Comparison of ENCODE assay signal across 8 cellular contexts in the genomic region with DNA sequence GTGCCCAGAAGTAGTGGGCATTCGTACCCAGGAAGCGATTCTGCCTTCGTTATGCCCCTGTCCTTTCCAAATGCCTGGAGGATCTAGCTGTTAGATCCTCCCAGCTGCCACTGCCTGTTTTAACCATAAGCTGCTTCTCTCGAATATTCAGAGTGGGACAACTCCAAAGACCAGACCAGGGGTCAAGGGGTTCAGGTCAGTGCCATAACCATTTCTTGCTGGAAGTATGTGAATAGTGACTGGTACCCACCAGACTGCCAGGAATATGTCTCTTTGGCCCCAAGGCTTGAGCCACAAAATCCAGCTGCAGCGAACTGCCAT. TPM values are rescaled to one million over a fixed set of nuclear protein-coding genes. Genes with fewer than 3 reads are reported as not detected.
DNase-seq lines count a peak whose midpoint lies in the region; ATAC-seq lines count a peak whose summit lies in the region.

No MANE protein-coding gene starts in this region.

- H3K9me3 ChIP-seq in HUES48 (ENCODE audit: control insufficient read depth, insufficient read depth, low read length) (no peaks in the 10 kb centered on the region), iPS-18a (ENCODE audit: control insufficient read depth, low read depth, low read length) (no peaks in the 10 kb centered on the region)

- H3K27ac Mint-ChIP-seq in activated T-helper 2 cell treated with anti-CD3 and anti-CD28 coated beads, Interferon-gamma antibody, Interleukin-2, Interleukin-4, amounts not matched to agents 10 μg/mL and 5 μg/mL and 100 μg/mL, durations not matched to agents 14 hours and 24 hours and 36 hours = peak overlapping the region; percentile 89
- peak overlapping the region; percentile 99 for H3K27ac Mint-ChIP-seq in stimulated activated naive B cell treated with anti-CD40 and anti-IgM and Interleukin-4, amounts not matched to agents 10 μg/mL and 1 μg/mL and 100 μg/mL, for 72 hours

- H3K4me3 Mint-ChIP-seq in activated T-helper 2 cell treated with anti-CD3 and anti-CD28 coated beads, Interferon-gamma antibody, Interleukin-2, Interleukin-4, amounts not matched to agents 10 μg/mL and 5 μg/mL and 100 μg/mL, durations not matched to agents 14 hours and 24 hours and 36 hours (ENCODE audit: low read depth) = peak overlapping the region; percentile 88
- H3K4me3 Mint-ChIP-seq in stimulated activated naive B cell treated with anti-CD40 and anti-IgM and Interleukin-4, amounts not matched to agents 10 μg/mL and 1 μg/mL and 100 μg/mL, for 72 hours = peak overlapping the region; percentile 97 to 99

- no peaks in the 10 kb centered on the region for H3K9me3 Mint-ChIP-seq in activated T-helper 2 cell treated with anti-CD3 and anti-CD28 coated beads, Interferon-gamma antibody, Interleukin-2, Interleukin-4, amounts not matched to agents 10 μg/mL and 5 μg/mL and 100 μg/mL, durations not matched to agents 14 hours and 24 hours and 36 hours
- no peaks in the 10 kb centered on the region for H3K9me3 Mint-ChIP-seq in stimulated activated naive B cell treated with anti-CD40 and anti-IgM and Interleukin-4, amounts not matched to agents 10 μg/mL and 1 μg/mL and 100 μg/mL, for 72 hours

- H3K9ac ChIP-seq in HUES48 (ENCODE audit: low read depth, low read length) = no peak overlapping the region
- peak overlapping the region; percentile 84 for H3K9ac ChIP-seq in iPS-18a (ENCODE audit: low read length)

- no peak for DNase-seq in activated T-helper 2 cell treated with anti-CD3 and anti-CD28 coated beads, Interferon-gamma antibody, Interleukin-2, Interleukin-4, amounts not matched to agents 10 μg/mL and 5 μg/mL and 100 μg/mL, durations not matched to agents 14 hours and 24 hours and 36 hours (ENCODE audit: low spot score)
- no peak for DNase-seq in stimulated activated naive B cell treated with anti-CD40 and anti-IgM and Interleukin-4, amounts not matched to agents 10 μg/mL and 1 μg/mL and 100 μg/mL, for 72 hours
- no peak for DNase-seq in GM19240 (ENCODE audit: insufficient read length, low spot score)
- DNase-seq in stimulated activated naive CD4-positive, alpha-beta T cell treated with Interleukin-2 at 50 U/mL for 16 hours (lab: John Stamatoyannopoulos, UW) = no peak
- no peak for DNase-seq in NCI-H1417 (lab: John Stamatoyannopoulos, UW)

- H3K36me3 ChIP-seq in HUES48 (ENCODE audit: control insufficient read depth, insufficient read depth, low read length) = peaks cover 38% of the 10 kb centered on the region
- H3K36me3 ChIP-seq in iPS-18a (ENCODE audit: control insufficient read depth, low read depth, low read length) = peaks cover 23% of the 10 kb centered on the region

- H3K4me1 ChIP-seq in HUES48 (ENCODE audit: control insufficient read depth, insufficient read depth, low read length) = 0 out of 2 replicates have a peak, but pooled peaks cover 3% of the 10 kb centered on the region
- no peaks in the 10 kb centered on the region for H3K4me1 ChIP-seq in iPS-18a (ENCODE audit: control insufficient read depth, low read depth, low read length)

- H3K4me3 ChIP-seq in HUES48 (ENCODE audit: low read depth, low read length) = peak overlapping the region; percentile 100
- peak overlapping the region; percentile 88 for H3K4me3 ChIP-seq in iPS-18a (ENCODE audit: low read length)

- no peaks in the 10 kb centered on the region for H3K27me3 Mint-ChIP-seq in activated T-helper 2 cell treated with anti-CD3 and anti-CD28 coated beads, Interferon-gamma antibody, Interleukin-2, Interleukin-4, amounts not matched to agents 10 μg/mL and 5 μg/mL and 100 μg/mL, durations not matched to agents 14 hours and 24 hours and 36 hours (ENCODE audit: low read depth)
- H3K27me3 Mint-ChIP-seq in stimulated activated naive B cell treated with anti-CD40 and anti-IgM and Interleukin-4, amounts not matched to agents 10 μg/mL and 1 μg/mL and 100 μg/mL, for 72 hours = no peaks in the 10 kb centered on the region

- intact Hi-C loops in activated T-helper 2 cell treated with anti-CD3 and anti-CD28 coated beads, Interferon-gamma antibody, Interleukin-2, Interleukin-4, amounts not matched to agents 10 μg/mL and 5 μg/mL and 100 μg/mL, durations not matched to agents 14 hours and 24 hours and 36 hours (cut with micrococcal nuclease) = loop anchor here (1.0 kb wide), 1 partner anchor 49 kb away; no protein-coding TSS in a partner anchor

- ATAC-seq in stimulated activated naive B cell treated with anti-CD40 and anti-IgM and Interleukin-4, amounts not matched to agents 10 μg/mL and 1 μg/mL and 100 μg/mL, for 72 hours (replicated peaks) = no peak
- no peak for ATAC-seq in GM18861 (IDR thresholded peaks at IDR 0.05; ENCODE audit: unreplicated experiment)

- no peaks in the 10 kb centered on the region for H3K27me3 ChIP-seq in HUES48 (ENCODE audit: control insufficient read depth, insufficient read depth, low read length)
- H3K27me3 ChIP-seq in iPS-18a (ENCODE audit: control insufficient read depth, insufficient read depth, low read length) = no peaks in the 10 kb centered on the region

- H3K27ac ChIP-seq in HUES48 (ENCODE audit: low read depth, low read length) (peak overlapping the region; percentile 91), iPS-18a (ENCODE audit: low read length) (no peak overlapping the region)

- peaks cover 23% of the 10 kb centered on the region for H3K4me1 Mint-ChIP-seq in activated T-helper 2 cell treated with anti-CD3 and anti-CD28 coated beads, Interferon-gamma antibody, Interleukin-2, Interleukin-4, amounts not matched to agents 10 μg/mL and 5 μg/mL and 100 μg/mL, durations not matched to agents 14 hours and 24 hours and 36 hours (ENCODE audit: low read depth)
- peaks cover 12 to 26% of the 10 kb centered on the region in 2 donors for H3K4me1 Mint-ChIP-seq in stimulated activated naive B cell treated with anti-CD40 and anti-IgM and Interleukin-4, amounts not matched to agents 10 μg/mL and 1 μg/mL and 100 μg/mL, for 72 hours

- peaks cover 31% of the 10 kb centered on the region for H3K36me3 Mint-ChIP-seq in activated T-helper 2 cell treated with anti-CD3 and anti-CD28 coated beads, Interferon-gamma antibody, Interleukin-2, Interleukin-4, amounts not matched to agents 10 μg/mL and 5 μg/mL and 100 μg/mL, durations not matched to agents 14 hours and 24 hours and 36 hours (ENCODE audit: low read depth)
- peaks cover 17 to 37% of the 10 kb centered on the region in 2 donors for H3K36me3 Mint-ChIP-seq in stimulated activated naive B cell treated with anti-CD40 and anti-IgM and Interleukin-4, amounts not matched to agents 10 μg/mL and 1 μg/mL and 100 μg/mL, for 72 hours

RNA-seq across cellular contexts. Expression of a gene that starts 0.9 kb away (rescaled TPM):
- 24.8 and 27.8 TPM in 2 replicates for total RNA-seq in activated T-helper 2 cell treated with anti-CD3 and anti-CD28 coated beads, Interferon-gamma antibody, Interleukin-2, Interleukin-4, amounts not matched to agents 10 μg/mL and 5 μg/mL and 100 μg/mL, durations not matched to agents 14 hours and 24 hours and 36 hours

RNA-seq across cellular contexts. Expression of a gene that starts 52.3 kb away (rescaled TPM):
- 45.2 and 46.5 TPM in 2 replicates for total RNA-seq in activated T-helper 2 cell treated with anti-CD3 and anti-CD28 coated beads, Interferon-gamma antibody, Interleukin-2, Interleukin-4, amounts not matched to agents 10 μg/mL and 5 μg/mL and 100 μg/mL, durations not matched to agents 14 hours and 24 hours and 36 hours

RNA-seq across cellular contexts. Expression of a gene that starts 52.7 kb away (rescaled TPM):
- total RNA-seq in activated T-helper 2 cell treated with anti-CD3 and anti-CD28 coated beads, Interferon-gamma antibody, Interleukin-2, Interleukin-4, amounts not matched to agents 10 μg/mL and 5 μg/mL and 100 μg/mL, durations not matched to agents 14 hours and 24 hours and 36 hours = 22.6 and 24.5 TPM in 2 replicates
